Comparison of ENCODE assay signal across 23 cellular contexts in the genomic region with DNA sequence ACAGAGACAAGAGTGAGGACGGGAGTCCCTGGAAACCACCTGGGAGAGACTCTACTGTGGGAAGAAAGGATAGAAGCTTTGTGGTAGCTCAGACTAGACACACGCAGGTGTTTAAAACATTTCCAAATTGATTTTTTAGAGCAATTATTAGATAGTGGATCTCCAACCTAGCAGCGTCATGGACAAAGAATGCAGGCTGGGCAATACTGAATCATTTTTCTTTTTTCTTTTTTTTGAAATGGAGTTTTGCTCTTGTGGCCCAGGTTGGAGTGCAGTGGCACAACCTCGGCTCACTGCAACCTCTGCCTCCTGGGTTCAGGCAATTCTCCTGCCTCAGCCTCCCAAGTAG. TPM values are rescaled to one million over a fixed set of nuclear protein-coding genes. Genes with fewer than 3 reads are reported as not detected.
DNase-seq lines count a peak whose midpoint lies in the region; ATAC-seq and FAIRE-seq lines count a peak whose summit lies in the region.
"Had no signal": no experiment of that assay in that cellular context is flagged by ENCODE, and none has a peak within 500 bp of the region (broad histone marks: within the 10 kb centered on the region; RNA-seq: fewer than 3 reads in every experiment).

No MANE protein-coding gene starts in this region.

- no peaks in the 10 kb centered on the region for H3K27me3 Mint-ChIP-seq in activated naive CD8-positive, alpha-beta T cell
- no peaks in the 10 kb centered on the region for H3K27me3 Mint-ChIP-seq in activated naive CD8-positive, alpha-beta T cell treated with anti-CD3 and anti-CD28 coated beads, Interleukin-2, amount 50 U/mL, for 24 hours

- no peak for ATAC-seq in activated naive CD8-positive, alpha-beta T cell treated with anti-CD3 and anti-CD28 coated beads, Interleukin-2, amount 50 U/mL, for 24 hours
- ATAC-seq in stimulated activated naive CD8-positive, alpha-beta T cell treated with anti-CD3 and anti-CD28 coated beads, Interleukin-15, Interleukin-2, amounts not matched to agents 100 U/mL and 50 U/mL, for 24 hours, result no peak
- ATAC-seq in HG02840 (IDR thresholded peaks at IDR 0.05; ENCODE audit: low FRiP score, unreplicated experiment), result no peak
- ATAC-seq: HepG2 had no signal

- in situ Hi-C loops in GM23248 (cut with MboI), result no loop called here

- peaks cover 3% of the 10 kb centered on the region for H3K79me1 ChIP-seq in neuronal stem cell (ENCODE audit: low read depth, low read length)

- peaks cover 13% of the 10 kb centered on the region for H3K4me1 Mint-ChIP-seq in activated naive CD8-positive, alpha-beta T cell (ENCODE audit: low read depth)
- peaks cover 4% of the 10 kb centered on the region for H3K4me1 Mint-ChIP-seq in activated naive CD8-positive, alpha-beta T cell treated with anti-CD3 and anti-CD28 coated beads, Interleukin-2, amount 50 U/mL, for 24 hours

- H3K4me2 ChIP-seq in GM23248 (ENCODE audit: unreplicated experiment) (no peak overlapping the region), neuronal stem cell (ENCODE audit: insufficient read depth, low read length, poor library complexity, severe bottlenecking) (no peak overlapping the region)

- no peak overlapping the region for H2AK5ac ChIP-seq in neuronal stem cell (ENCODE audit: low read depth, low read length)

- H3K4me1 ChIP-seq in GM23248 (ENCODE audit: insufficient read depth), result no peaks in the 10 kb centered on the region
- H3K4me1 ChIP-seq in neuronal stem cell (ENCODE audit: control insufficient read depth in 2 of 2, insufficient read depth in 1 of 2, low read depth in 1 of 2, low read length in 2 of 2), result peaks cover 0 to 10% of the 10 kb centered on the region in 2 donors
- H3K4me1 ChIP-seq in small intestine (ENCODE audit: control insufficient read depth in 2 of 2, insufficient read depth in 1 of 2, low read depth in 1 of 2, low read length in 1 of 2), result no peaks in the 10 kb centered on the region
- H3K4me1 ChIP-seq: SJSA1 had no signal

- peak overlapping the region; percentile 2 for H3K23ac ChIP-seq in neuronal stem cell (ENCODE audit: low read depth, low read length, poor library complexity)

- no peak overlapping the region for H3K4me3 Mint-ChIP-seq in activated naive CD8-positive, alpha-beta T cell
- no peak overlapping the region for H3K4me3 Mint-ChIP-seq in activated naive CD8-positive, alpha-beta T cell treated with anti-CD3 and anti-CD28 coated beads, Interleukin-2, amount 50 U/mL, for 24 hours

- DNase-seq in activated naive CD8-positive, alpha-beta T cell treated with anti-CD3 and anti-CD28 coated beads, Interleukin-2, amount 50 U/mL, for 24 hours, result no peak
- DNase-seq in GM23248, result peak; percentile 43
- no peak for DNase-seq in neuronal stem cell (ENCODE audit: low spot score)
- no peak for DNase-seq in stimulated activated naive CD8-positive, alpha-beta T cell treated with anti-CD3 and anti-CD28 coated beads, Interleukin-15, Interleukin-2, amounts not matched to agents 100 U/mL and 50 U/mL, for 24 hours
- DNase-seq in small intestine, result no peak
- DNase-seq: COR-L47, DMS79, EL, GF-D8, Karpas-422, NCI-H1092, NCI-H1417 treated with DMSO at 0.1 percent for 48 hours, NCI-H1694 treated with DMSO at 0.1 percent for 48 hours, NCI-H2081, NCI-H226, NCI-H510A treated with DMSO at 0.1 percent for 48 hours had no signal

- H3K9me3 Mint-ChIP-seq in activated naive CD8-positive, alpha-beta T cell (ENCODE audit: low read depth), result no peaks in the 10 kb centered on the region
- H3K9me3 Mint-ChIP-seq in activated naive CD8-positive, alpha-beta T cell treated with anti-CD3 and anti-CD28 coated beads, Interleukin-2, amount 50 U/mL, for 24 hours, result no peaks in the 10 kb centered on the region

- H2BK120ac ChIP-seq in neuronal stem cell (ENCODE audit: low read depth, low read length), result no peak overlapping the region

- 65 to 72% methylated on average over 4 of the region's 4 CpGs for WGBS in GM23248 (ENCODE audit: low coverage in 1 of 2, low lambda C conversion rate in 2 of 2, missing lambda C conversion rate in 2 of 2), 2 experiments
- no CpG with 5 or more reads among the region's 4 CpGs for WGBS in neuronal stem cell (ENCODE audit: extremely low coverage in 2 of 2, insufficient read length in 2 of 2, insufficient replicate concordance in 1 of 2), 2 donors
- WGBS in small intestine, 3 donors, result 59 to 76% (median 66%) methylated on average over 4 of the region's 4 CpGs

- H2BK12ac ChIP-seq in neuronal stem cell (ENCODE audit: low read length), result no peak overlapping the region

- H4K91ac ChIP-seq in neuronal stem cell (ENCODE audit: low read depth, low read length, poor library complexity), result no peak overlapping the region

- peak overlapping the region; percentile 7 for H2BK15ac ChIP-seq in neuronal stem cell (ENCODE audit: low read length)

- H3K9ac ChIP-seq in GM23248, result no peak overlapping the region
- H3K9ac ChIP-seq in neuronal stem cell (ENCODE audit: low read depth, low read length, poor library complexity), result no peak overlapping the region

- no peaks in the 10 kb centered on the region for H3K79me2 ChIP-seq in GM23248 (ENCODE audit: insufficient read depth)

- FAIRE-seq in small intestine (lab: Jason Lieb, UNC), result no peak
- FAIRE-seq: GM12891, HepG2, RCC 7860 had no signal

- H3F3A ChIP-seq in GM23248 (ENCODE audit: insufficient read depth), result no peaks in the 10 kb centered on the region

- no peak overlapping the region for H2BK5ac ChIP-seq in neuronal stem cell (ENCODE audit: low read length)

- H4K8ac ChIP-seq in neuronal stem cell (ENCODE audit: low read depth, low read length), result no peak overlapping the region

- H3K14ac ChIP-seq in neuronal stem cell (ENCODE audit: low read length), result peak overlapping the region; percentile 14

- no peaks in the 10 kb centered on the region for H3K36me3 ChIP-seq in GM23248 (ENCODE audit: low read depth)
- no peaks in the 10 kb centered on the region for H3K36me3 ChIP-seq in neuronal stem cell (replicated peaks in 1 of 2; ENCODE audit: control insufficient read depth in 2 of 2, insufficient read depth in 2 of 2, low read length in 2 of 2)
- H3K36me3 ChIP-seq in small intestine (ENCODE audit: control insufficient read depth in 2 of 2, insufficient read depth in 2 of 2, low read length in 2 of 2), result no peaks in the 10 kb centered on the region
- H3K36me3 ChIP-seq: SJSA1 had no signal

- H3K36me3 Mint-ChIP-seq in activated naive CD8-positive, alpha-beta T cell, result peaks cover 5% of the 10 kb centered on the region
- peaks cover 37% of the 10 kb centered on the region for H3K36me3 Mint-ChIP-seq in activated naive CD8-positive, alpha-beta T cell treated with anti-CD3 and anti-CD28 coated beads, Interleukin-2, amount 50 U/mL, for 24 hours (ENCODE audit: low read depth)

- H4K20me1 ChIP-seq in GM23248 (ENCODE audit: insufficient read depth), result no peaks in the 10 kb centered on the region

- H2AFZ ChIP-seq in GM23248 (no peak overlapping the region), neuronal stem cell (ENCODE audit: low read length) (no peak overlapping the region)

- no peak overlapping the region for H3K27ac ChIP-seq in GM23248
- no peak overlapping the region for H3K27ac ChIP-seq in neuronal stem cell (replicated peaks; ENCODE audit: low read length)
- H3K27ac ChIP-seq in small intestine (ENCODE audit: low read depth in 1 of 2, low read length in 1 of 2), result no peak overlapping the region
- H3K27ac ChIP-seq: SJSA1 had no signal

- H3K9me2 ChIP-seq in GM23248 (ENCODE audit: insufficient read depth), result no peaks in the 10 kb centered on the region

- no peak overlapping the region for H3K18ac ChIP-seq in neuronal stem cell (ENCODE audit: low read length)

- H3K4ac ChIP-seq in neuronal stem cell (ENCODE audit: low read length), result no peak overlapping the region

- peak overlapping the region; percentile 50 for H3K27ac Mint-ChIP-seq in activated naive CD8-positive, alpha-beta T cell
- H3K27ac Mint-ChIP-seq in activated naive CD8-positive, alpha-beta T cell treated with anti-CD3 and anti-CD28 coated beads, Interleukin-2, amount 50 U/mL, for 24 hours, result no peak overlapping the region

- H3K9me3 ChIP-seq in GM23248 (ENCODE audit: low read depth) (no peaks in the 10 kb centered on the region), neuronal stem cell (replicated peaks in 1 of 2; ENCODE audit: control insufficient read depth in 2 of 2, insufficient read depth in 1 of 2, low read depth in 1 of 2, low read length in 2 of 2) (peaks cover 0 to 4% of the 10 kb centered on the region in 2 donors), small intestine (ENCODE audit: control insufficient read depth, low read depth) (no peaks in the 10 kb centered on the region)
- H3K9me3 ChIP-seq: SJSA1 had no signal

- no peaks in the 10 kb centered on the region for H3K27me3 ChIP-seq in GM23248 (replicated peaks; ENCODE audit: insufficient read depth)
- peaks cover 4 to 55% (median 18%) of the 10 kb centered on the region in 3 experiments for H3K27me3 ChIP-seq in neuronal stem cell (ENCODE audit: control insufficient read depth in 3 of 3, insufficient read depth in 3 of 3, low read depth in 1 of 3, low read length in 3 of 3)
- no peaks in the 10 kb centered on the region for H3K27me3 ChIP-seq in small intestine (ENCODE audit: control insufficient read depth in 2 of 2, insufficient read depth in 2 of 2, low read length in 2 of 2)
- H3K27me3 ChIP-seq: SJSA1 had no signal

- no peak overlapping the region for H3K4me3 ChIP-seq in GM23248
- H3K4me3 ChIP-seq in neuronal stem cell (ENCODE audit: low read length in 2 of 2), result no peak overlapping the region
- no peak overlapping the region for H3K4me3 ChIP-seq in small intestine (ENCODE audit: low read depth in 1 of 2, low read length in 2 of 2)
- H3K4me3 ChIP-seq: SJSA1 had no signal

RNA-seq across cellular contexts. Expression of a gene that starts 13.1 kb away (rescaled TPM):
- total RNA-seq in GM23248 (2014; rRNA removed; shearing (Covaris generic)), result not detected in 2 replicates
- polyA plus RNA-seq in GM23248 (2016; fragmentation: Nextera tagmentation; extraction: Ambion mirVana) (not detected in 2 replicates), small intestine (1 to 10 TPM in 1 of 3 donors, under 1 TPM in 1, not detected in 1; 0.81 to 1.1 TPM)
- 0.13 TPM for polyA plus RNA-seq in neuronal stem cell (2013, experiment 1 of 2)
- polyA plus RNA-seq in neuronal stem cell (2013, experiment 2 of 2), result 0.08 TPM
- total RNA-seq: A172, HepG2, SJSA1 had no signal
- polyA plus RNA-seq: HepG2 had no signal

RNA-seq across cellular contexts. Expression of a gene that starts 31.2 kb away (rescaled TPM):
- 25.5 and 27.5 TPM in 2 replicates for total RNA-seq in GM23248 (2014; rRNA removed; shearing (Covaris generic))
- 24.0 and 26.8 TPM in 2 replicates for polyA plus RNA-seq in GM23248 (2016; fragmentation: Nextera tagmentation; extraction: Ambion mirVana)
- polyA plus RNA-seq in neuronal stem cell (2013, experiment 1 of 2), result 46.0 TPM
- polyA plus RNA-seq in neuronal stem cell (2013, experiment 2 of 2), result 45.5 TPM
- 10 to 100 TPM in 1 of 3 donors, 1 to 10 TPM in 2; 2.7 to 10.9 (median 2.9) TPM for polyA plus RNA-seq in small intestine
